Comparison of ENCODE assay signal across 13 cellular contexts in the genomic region with DNA sequence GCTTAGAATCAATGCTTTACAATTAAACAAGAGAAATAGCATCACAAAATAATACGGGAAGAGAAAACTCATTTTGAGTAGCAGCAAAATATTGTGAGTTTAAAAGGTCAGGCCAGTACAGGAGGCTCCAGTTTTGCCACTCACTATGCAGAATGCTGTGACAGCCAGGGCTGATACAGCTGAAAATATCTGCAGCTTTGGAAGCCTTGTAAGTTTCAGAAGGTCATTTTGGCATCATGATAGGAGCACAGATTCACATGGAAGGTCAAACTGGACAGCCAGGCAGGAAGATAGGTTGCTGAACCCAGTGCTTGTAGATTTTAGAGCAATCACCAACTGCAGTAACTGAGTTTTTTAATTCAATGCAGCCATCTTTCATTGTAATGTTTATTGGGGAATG. TPM values are rescaled to one million over a fixed set of nuclear protein-coding genes. Genes with fewer than 3 reads are reported as not detected.
DNase-seq lines count a peak whose midpoint lies in the region; ATAC-seq and TF ChIP-seq lines count a peak whose summit lies in the region.
"Had no signal": no experiment of that assay in that cellular context is flagged by ENCODE, and none has a peak within 500 bp of the region (broad histone marks: within the 10 kb centered on the region; RNA-seq: fewer than 3 reads in every experiment).

No MANE protein-coding gene starts in this region.

- H3K4me3 Mint-ChIP-seq in T-helper 17 cell, result peak overlapping the region; percentile 91

- no peak for ATAC-seq in T-helper 17 cell
- ATAC-seq in gastroesophageal sphincter, result no peak
- no peak for ATAC-seq in GM21786 (IDR thresholded peaks at IDR 0.05; ENCODE audit: unreplicated experiment)
- no peak for ATAC-seq in HG03108 (IDR thresholded peaks at IDR 0.05; ENCODE audit: unreplicated experiment)
- ATAC-seq: upper lobe of right lung had no signal

- peak overlapping the region; percentile 23; the same call in 1 of the 2 replicates for H3K4me3 ChIP-seq in GM12865 (ENCODE audit: low read depth, low read length)
- no peak overlapping the region for H3K4me3 ChIP-seq in gastroesophageal sphincter
- peak overlapping the region in 1 of 3 donors; percentile 49 for H3K4me3 ChIP-seq in skeletal muscle tissue (ENCODE audit: low read length in 3 of 3)
- H3K4me3 ChIP-seq: upper lobe of right lung had no signal

- H3K27me3 ChIP-seq in gastroesophageal sphincter, result no peaks in the 10 kb centered on the region
- no peaks in the 10 kb centered on the region for H3K27me3 ChIP-seq in skeletal muscle tissue (ENCODE audit: control insufficient read depth in 3 of 3, insufficient read depth in 3 of 3, low read length in 3 of 3)
- H3K27me3 ChIP-seq: upper lobe of right lung had no signal

- H3K36me3 ChIP-seq in gastroesophageal sphincter (no peaks in the 10 kb centered on the region), skeletal muscle tissue (ENCODE audit: control insufficient read depth in 3 of 3, insufficient read depth in 3 of 3, low read length in 3 of 3) (no peaks in the 10 kb centered on the region)
- H3K36me3 ChIP-seq: upper lobe of right lung had no signal

- H3K9me3 ChIP-seq in T-helper 17 cell (ENCODE audit: control insufficient read depth, low read length, poor library complexity, severe bottlenecking) (no peaks in the 10 kb centered on the region), gastroesophageal sphincter (no peaks in the 10 kb centered on the region), skeletal muscle tissue (ENCODE audit: control insufficient read depth in 3 of 3, low read length in 3 of 3) (no peaks in the 10 kb centered on the region)
- H3K9me3 ChIP-seq: upper lobe of right lung had no signal

- H3K27ac Mint-ChIP-seq in T-helper 17 cell, result peak overlapping the region; percentile 91

- H3K36me3 Mint-ChIP-seq in T-helper 17 cell (ENCODE audit: low read depth), result peaks cover 4% of the 10 kb centered on the region

- H3K27me3 Mint-ChIP-seq in T-helper 17 cell, result no peaks in the 10 kb centered on the region

- peak overlapping the region; percentile 8 to 47 (median 43) for H3K9ac ChIP-seq in skeletal muscle tissue (ENCODE audit: low read depth in 1 of 3, low read length in 3 of 3)

- DNase-seq in GM12865 (ENCODE audit: low read depth), result no peak
- DNase-seq in T-helper 17 cell, result no peak
- no peak for DNase-seq in superior temporal gyrus (ENCODE audit: extremely low spot score)
- DNase-seq: DMS79 treated with DMSO at 0.1 percent for 48 hours; effector CD4-positive, alpha-beta T cell; GOT3; NCI-H82; stimulated activated CD4-positive, alpha-beta T cell treated with anti-CD3 and anti-CD28 coated beads, Interleukin-4, amount 100 ng/mL, for 4 hours; upper lobe of right lung had no signal

- H3K4me1 ChIP-seq in gastroesophageal sphincter (peaks cover 26 to 95% (median 42%) of the 10 kb centered on the region in 3 donors), skeletal muscle tissue (ENCODE audit: control insufficient read depth in 3 of 3, insufficient read depth in 3 of 3, low read length in 3 of 3) (peaks cover 28 to 47% (median 40%) of the 10 kb centered on the region in 3 donors)

- TF ChIP-seq CTCF in GM12865 (IDR thresholded peaks at IDR 0.05; ENCODE audit: insufficient read depth, low read depth, low read length, missing control alignments), result no peak
- TF ChIP-seq CTCF in gastroesophageal sphincter (IDR thresholded peaks at IDR 0.05), result no peak

- peaks cover 61% of the 10 kb centered on the region for H3K4me1 Mint-ChIP-seq in T-helper 17 cell

- 20 to 21% methylated on average over 1 of the region's 1 CpG for WGBS in gastroesophageal sphincter (ENCODE audit: low coverage in 1 of 2), 2 donors

- H3K27ac ChIP-seq in gastroesophageal sphincter (peak overlapping the region in 3 of 4 donors; percentile 55 to 68 (median 63)), skeletal muscle tissue (ENCODE audit: low read depth, low read length) (peak overlapping the region; percentile 64)
- H3K27ac ChIP-seq: upper lobe of right lung had no signal

- no peak for TF ChIP-seq EP300 in gastroesophageal sphincter (IDR thresholded peaks at IDR 0.05)

- no peak for TF ChIP-seq POLR2A in gastroesophageal sphincter (IDR thresholded peaks at IDR 0.05)

RNA-seq across cellular contexts. Expression of a gene that starts 14.1 kb away (rescaled TPM):
- total RNA-seq in T-helper 17 cell (100 to 1,000 TPM; 641 to 725 TPM), gastroesophageal sphincter (100 to 1,000 TPM; 623 to 745 (median 684) TPM), skeletal muscle tissue (76.7 TPM)
